In the genomic region with DNA sequence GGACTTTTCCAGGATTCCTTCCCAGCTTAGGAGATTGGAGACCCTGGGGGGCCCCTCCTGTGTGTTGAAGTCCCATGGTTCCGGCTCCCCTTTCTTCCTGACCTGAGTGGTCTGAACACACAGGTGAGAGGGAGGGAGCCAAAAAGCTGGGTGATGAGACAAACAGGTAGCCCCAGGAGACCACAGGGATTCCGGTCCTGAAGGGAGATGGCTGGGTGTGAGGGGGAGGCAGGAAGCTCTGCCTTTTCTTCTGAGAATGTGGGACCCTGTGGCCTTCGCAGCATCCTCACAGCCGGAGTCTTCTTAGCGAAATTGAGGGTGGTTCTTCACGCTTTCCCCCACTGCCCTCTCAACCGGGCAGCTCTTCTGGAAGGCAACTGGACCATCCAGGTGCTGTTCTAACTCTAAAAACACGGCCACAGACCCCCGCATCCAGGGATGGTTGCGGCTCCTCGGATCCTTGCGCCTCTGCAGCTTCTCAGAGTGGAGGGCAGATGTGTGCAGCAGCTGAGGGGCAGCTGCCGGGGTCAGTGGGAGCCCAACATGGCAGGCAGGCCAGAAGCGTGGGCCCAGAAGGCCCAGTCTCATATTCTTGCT, we compare ENCODE assay signal across 15 cellular contexts. TPM values are rescaled to one million over a fixed set of nuclear protein-coding genes. Genes with fewer than 3 reads are reported as not detected.
DNase-seq lines count a peak whose midpoint lies in the region; ATAC-seq and TF ChIP-seq lines count a peak whose summit lies in the region.
"Had no signal": no experiment of that assay in that cellular context is flagged by ENCODE, and none has a peak within 500 bp of the region (broad histone marks: within the 10 kb centered on the region; RNA-seq: fewer than 3 reads in every experiment).

No MANE protein-coding gene starts in this region.

- H3K27ac ChIP-seq in HEK293 (ENCODE audit: extremely low read depth, low read depth, low read length), result no peak overlapping the region
- no peak overlapping the region for H3K27ac ChIP-seq in esophagus muscularis mucosa (replicated peaks in 1 of 4)
- H3K27ac ChIP-seq in ovary, result no peak overlapping the region
- H3K27ac ChIP-seq: C4-2B had no signal

- H3K36me3 ChIP-seq in HEK293 (ENCODE audit: control insufficient read depth in 2 of 2, insufficient read depth in 1 of 2, low read length in 2 of 2) (no peaks in the 10 kb centered on the region), esophagus muscularis mucosa (peaks cover 0 to 24% (median 10%) of the 10 kb centered on the region in 4 donors), ovary (no peaks in the 10 kb centered on the region)

- peaks cover 40% of the 10 kb centered on the region for H3K4me1 Mint-ChIP-seq in CD14-positive monocyte

- peaks cover 0 to 2% (median 0%) of the 10 kb centered on the region in 3 donors for H3K27me3 Mint-ChIP-seq in CD14-positive monocyte (ENCODE audit: low read depth in 3 of 3)

- ATAC-seq in GM21576 (IDR thresholded peaks at IDR 0.05; ENCODE audit: unreplicated experiment), result no peak
- ATAC-seq: HCT116 had no signal

- POLR2A ChIA-PET in HEK293 (lab: Yijun Ruan, JAX), result no interaction called here

- intact Hi-C loops in CD14-positive monocyte (cut with micrococcal nuclease), result loop anchor here (5.0 to 10.0 kb wide), 4 partner anchors 45 to 305 kb away; a partner anchor contains a TSS
- intact Hi-C loops in esophagus muscularis mucosa (cut with DNase I), result no loop called here
- intact Hi-C loops in posterior vena cava (cut with DNase I), result no loop called here
- intact Hi-C loops in ovary (cut with DNase I), result loop anchor here in 1 of 4 donors (10.0 kb wide), 2 partner anchors 185 to 435 kb away; a partner anchor contains a TSS

- no peak for TF ChIP-seq POLR2A in esophagus muscularis mucosa (IDR thresholded peaks at IDR 0.05; ENCODE audit: low read depth)
- TF ChIP-seq POLR2A in ovary (IDR thresholded peaks at IDR 0.05), result no peak

- no peaks in the 10 kb centered on the region for H3K9me3 ChIP-seq in HEK293 (ENCODE audit: control insufficient read depth, insufficient read depth, low read depth, low read length)
- H3K9me3 ChIP-seq in esophagus muscularis mucosa, result no peaks in the 10 kb centered on the region
- no peaks in the 10 kb centered on the region for H3K9me3 ChIP-seq in ovary

- H3K27me3 ChIP-seq in esophagus muscularis mucosa (no peaks in the 10 kb centered on the region), ovary (no peaks in the 10 kb centered on the region)

- TF ChIP-seq CTCF in CD14-positive monocyte (IDR thresholded peaks at IDR 0.05) (no peak), HEK293 (tag by site-specific recombination; IDR thresholded peaks at IDR 0.05) (no peak), esophagus muscularis mucosa (IDR thresholded peaks at IDR 0.05) (no peak), ovary (IDR thresholded peaks at IDR 0.05) (no peak)

- peaks cover 31 to 50% of the 10 kb centered on the region in 2 donors for H3K36me3 Mint-ChIP-seq in CD14-positive monocyte

- peak overlapping the region; percentile 33 to 94 (median 86) for H3K27ac Mint-ChIP-seq in CD14-positive monocyte

- H3K4me3 Mint-ChIP-seq in CD14-positive monocyte, result no peak overlapping the region

- no peaks in the 10 kb centered on the region for H3K9me3 Mint-ChIP-seq in CD14-positive monocyte

- CTCF ChIA-PET in HEK293 (lab: Yijun Ruan, JAX), result no interaction called here

- DNase-seq in CD14-positive monocyte (ENCODE audit: low spot score) (no peak), esophagus muscularis mucosa (ENCODE audit: extremely low spot score) (peak; percentile 86), posterior vena cava (ENCODE audit: low spot score) (peak; percentile 45), dermis blood vessel endothelial cell (no peak), ovary (no peak)
- DNase-seq: DMS53, NCI-H1417 treated with DMSO at 0.1 percent for 48 hours, NCI-H2029, NCI-H2171 treated with DMSO at 0.1 percent for 48 hours, NCI-H82, SIG-M5 had no signal

- WGBS in esophagus muscularis mucosa, result 97% methylated on average over 14 of the region's 14 CpGs
- 95 to 97% (median 96%) methylated on average over 14 of the region's 14 CpGs for WGBS in ovary, 3 donors

- H3K4me1 ChIP-seq in HEK293 (ENCODE audit: control insufficient read depth, insufficient read depth, low read length) (no peaks in the 10 kb centered on the region), esophagus muscularis mucosa (peaks cover 11 to 25% (median 19%) of the 10 kb centered on the region in 4 donors), ovary (ENCODE audit: insufficient read depth) (peaks cover 2% of the 10 kb centered on the region)

- TF ChIP-seq EP300 in esophagus muscularis mucosa (IDR thresholded peaks at IDR 0.05) (no peak), ovary (IDR thresholded peaks at IDR 0.05) (no peak)

- no peak overlapping the region for H3K4me3 ChIP-seq in HEK293 (ENCODE audit: low read depth, low read length)
- H3K4me3 ChIP-seq in esophagus muscularis mucosa, result no peak overlapping the region
- no peak overlapping the region for H3K4me3 ChIP-seq in ovary

TF ChIP-seq in HEK293, 187 proteins besides CTCF, POLR2A, EP300 and RAD21:
- TF ChIP-seq ZBTB20 (tag by site-specific recombination; IDR thresholded peaks at IDR 0.05) (no peak), GLIS1 (tag by site-specific recombination; IDR thresholded peaks at IDR 0.05) (peak; percentile 38; the same call in 1 of the 2 replicates), ZNF174 (tag by site-specific recombination; IDR thresholded peaks at IDR 0.05) (no peak), HOXD13 (CRISPR knock-in tag; IDR thresholded peaks at IDR 0.05; ENCODE audit: borderline replicate concordance) (no peak), EGR2 (tag by site-specific recombination; IDR thresholded peaks at IDR 0.05; ENCODE audit: low read depth) (no peak), ZNF19 (tag by site-specific recombination; IDR thresholded peaks at IDR 0.05; ENCODE audit: low read depth) (no peak), ZBTB8A (tag by site-specific recombination; IDR thresholded peaks at IDR 0.05) (no peak), ZNF677 (tag by site-specific recombination; IDR thresholded peaks at IDR 0.05) (no peak)

RNA-seq across cellular contexts. Expression of a gene that starts 4.4 kb away (rescaled TPM):
- polyA plus RNA-seq in CD14-positive monocyte (100 to 1,000 TPM; 169 to 188 TPM), ovary (10 to 100 TPM; 36.5 to 43.5 TPM)
- total RNA-seq in esophagus muscularis mucosa (10 to 100 TPM; 37.4 to 70.6 (median 62.4) TPM), posterior vena cava (10 to 100 TPM; 20.3 to 36.9 TPM), dermis blood vessel endothelial cell (29.3 and 53.4 TPM in 2 replicates), ovary (10 to 100 TPM; 22.9 to 76.2 (median 29.1) TPM)

Comparison
In these comparisons a context has a peak if more than half of its experiments do, and no peak if none do; other contexts are left out.
1. DNase-seq: peak in esophagus muscularis mucosa (single experiment) and posterior vena cava (single experiment); none in CD14-positive monocyte (single experiment), dermis blood vessel endothelial cell (single experiment) and ovary (0 of 5).
2. intact Hi-C loops: an anchor here in CD14-positive monocyte (5.0 to 10.0 kb wide); none called in esophagus muscularis mucosa and posterior vena cava.